Comparison of ENCODE assay signal across 13 cellular contexts in the genomic region with DNA sequence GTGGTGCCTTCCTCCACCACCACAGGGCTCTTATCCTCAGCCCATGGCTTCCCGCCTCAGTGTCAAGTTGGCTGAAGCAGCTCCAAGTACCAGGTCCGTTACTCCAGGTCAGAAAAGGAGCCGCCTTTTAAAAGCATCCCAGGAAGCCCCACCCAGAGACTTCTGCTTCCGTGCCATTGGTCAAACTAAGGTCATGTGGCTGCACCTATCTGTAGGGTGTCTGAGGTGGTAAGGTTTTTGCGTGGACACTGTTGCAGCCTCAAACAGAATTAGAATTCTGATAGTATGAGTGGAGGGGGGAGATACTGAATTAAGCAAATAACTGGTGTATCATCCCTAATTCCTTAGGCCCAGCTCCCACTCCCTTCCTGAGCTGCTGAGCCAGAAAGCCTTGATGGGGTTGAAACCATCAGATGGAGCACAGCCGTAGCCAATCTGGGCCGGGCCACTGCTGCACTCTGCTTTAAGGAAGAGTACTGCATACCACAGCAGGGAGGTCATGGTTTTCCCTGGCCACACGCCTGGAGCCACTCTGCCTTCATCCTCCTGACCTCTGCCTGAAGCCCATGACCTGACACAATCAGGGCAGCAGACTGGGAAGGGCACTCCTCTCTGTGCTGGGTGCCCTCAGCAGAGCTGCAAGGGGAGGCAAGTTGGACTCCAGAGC. TPM values are rescaled to one million over a fixed set of nuclear protein-coding genes. Genes with fewer than 3 reads are reported as not detected.
A peak's percentile ranks its signal among the peaks of the same experiment; 100 is the strongest.
DNase-seq lines count a peak whose midpoint lies in the region; ATAC-seq, FAIRE-seq and TF ChIP-seq lines count a peak whose summit lies in the region.
"Had no signal": no experiment of that assay in that cellular context is flagged by ENCODE, and none has a peak within 500 bp of the region (broad histone marks: within the 10 kb centered on the region; RNA-seq: fewer than 3 reads in every experiment).

No MANE protein-coding gene starts in this region.

- ATAC-seq in HG03025 (IDR thresholded peaks at IDR 0.05; ENCODE audit: low FRiP score, unreplicated experiment) (no peak), HG02678 (IDR thresholded peaks at IDR 0.05; ENCODE audit: unreplicated experiment) (no peak)
- ATAC-seq: activated T-helper 17 cell treated with anti-CD3 and anti-CD28 coated beads, Interleukin-2, amount 50 U/mL, for 72 hours had no signal

- H3K36me3 Mint-ChIP-seq in astrocyte (ENCODE audit: low read depth, unreplicated experiment) (peaks cover 3% of the 10 kb centered on the region), CD14-positive monocyte (no peaks in the 10 kb centered on the region)

- intact Hi-C loops in CD14-positive monocyte (cut with micrococcal nuclease) = no loop called here

- DNase-seq in H4 (ENCODE audit: low spot score) = peak; percentile 18
- DNase-seq in astrocyte (ENCODE audit: low read depth) = peak; percentile 67
- DNase-seq in hepatic stellate cell (ENCODE audit: low spot score) = peak; percentile 84
- peak; percentile 76 for DNase-seq in stromal cell of bone marrow (ENCODE audit: low read depth)
- no peak for DNase-seq in CD14-positive monocyte (ENCODE audit: low spot score)
- DNase-seq in NCI-H526 (lab: John Stamatoyannopoulos, UW) = no peak
- DNase-seq: NCI-H2081; stimulated activated naive CD4-positive, alpha-beta T cell treated with Interleukin-2 at 50 U/mL for 16 hours had no signal

- H3K27me3 ChIP-seq in astrocyte (ENCODE audit: insufficient read depth, low read length) = no peaks in the 10 kb centered on the region

- H3K4me3 Mint-ChIP-seq in astrocyte (ENCODE audit: unreplicated experiment) (no peak overlapping the region), CD14-positive monocyte (no peak overlapping the region)
- H3K4me3 Mint-ChIP-seq: activated T-helper 17 cell treated with anti-CD3 and anti-CD28 coated beads, Interleukin-2, amount 50 U/mL, for 72 hours had no signal

- no peaks in the 10 kb centered on the region for H3K9me3 ChIP-seq in astrocyte (ENCODE audit: insufficient read depth, low read depth, low read length)

- H4K20me1 ChIP-seq in astrocyte (ENCODE audit: insufficient read depth, low read length) = no peaks in the 10 kb centered on the region

- peaks cover under 1% of the 10 kb centered on the region for H3K9me3 Mint-ChIP-seq in astrocyte (ENCODE audit: unreplicated experiment)
- H3K9me3 Mint-ChIP-seq in CD14-positive monocyte = no peaks in the 10 kb centered on the region
- H3K9me3 Mint-ChIP-seq: activated T-helper 17 cell treated with anti-CD3 and anti-CD28 coated beads, Interleukin-2, amount 50 U/mL, for 72 hours had no signal

- H3K4me1 ChIP-seq in astrocyte (ENCODE audit: insufficient read depth, low read length) = peaks cover 16% of the 10 kb centered on the region

- no peak for FAIRE-seq in astrocyte (lab: Jason Lieb, UNC)

- H3K79me2 ChIP-seq in astrocyte (ENCODE audit: insufficient read depth, low read length) = no peaks in the 10 kb centered on the region

- H3K4me1 Mint-ChIP-seq in astrocyte (ENCODE audit: low read depth, unreplicated experiment) = peaks cover 16% of the 10 kb centered on the region
- H3K4me1 Mint-ChIP-seq in CD14-positive monocyte = peaks cover 18% of the 10 kb centered on the region
- H3K4me1 Mint-ChIP-seq: activated T-helper 17 cell treated with anti-CD3 and anti-CD28 coated beads, Interleukin-2, amount 50 U/mL, for 72 hours had no signal

- H2AFZ ChIP-seq in astrocyte (ENCODE audit: low read depth, low read length) = no peak overlapping the region

- TF ChIP-seq CTCF in astrocyte (IDR thresholded peaks at IDR 0.05; ENCODE audit: insufficient read depth, low read depth, low read length) (no peak), CD14-positive monocyte (IDR thresholded peaks at IDR 0.05) (no peak)

- H3K4me3 ChIP-seq in astrocyte (ENCODE audit: insufficient read depth, low read depth, low read length) = no peak overlapping the region

- H3K9ac ChIP-seq in astrocyte (ENCODE audit: low read length) = no peak overlapping the region

- no peaks in the 10 kb centered on the region for H3K36me3 ChIP-seq in astrocyte (ENCODE audit: insufficient read depth, low read length)

- no peak overlapping the region for H3K27ac Mint-ChIP-seq in astrocyte (ENCODE audit: unreplicated experiment)
- peak overlapping the region in 1 of 7 donors; percentile 61 for H3K27ac Mint-ChIP-seq in CD14-positive monocyte
- H3K27ac Mint-ChIP-seq: activated T-helper 17 cell treated with anti-CD3 and anti-CD28 coated beads, Interleukin-2, amount 50 U/mL, for 72 hours had no signal

- H3K27me3 Mint-ChIP-seq in astrocyte (ENCODE audit: low read depth, unreplicated experiment) = peaks cover 24% of the 10 kb centered on the region
- peaks cover 0 to 3% (median 2%) of the 10 kb centered on the region in 3 donors for H3K27me3 Mint-ChIP-seq in CD14-positive monocyte (ENCODE audit: low read depth in 3 of 3)

- peak overlapping the region; percentile 30 for H3K4me2 ChIP-seq in astrocyte (ENCODE audit: low read length)

- H3K27ac ChIP-seq in astrocyte (ENCODE audit: low read depth, low read length) = no peak overlapping the region

RNA-seq across cellular contexts. Expression of gene TMEM247, which starts 8.4 kb away (rescaled TPM):
- total RNA-seq in H4 (2014; rRNA removed; shearing (Covaris generic)) = not detected in 2 replicates
- not detected in 2 replicates for total RNA-seq in astrocyte
- polyA plus RNA-seq in CD14-positive monocyte = not detected
- total RNA-seq: activated T-helper 17 cell treated with anti-CD3 and anti-CD28 coated beads, Interleukin-2, amount 50 U/mL, for 72 hours; glomerular endothelial cell; T-helper 2 cell treated with Interferon-gamma antibody and Interleukin-4, amounts not matched to agents 100 ng/mL and 5 ng/mL, for 36 hours had no signal

RNA-seq across cellular contexts. Expression of gene RHOQ, which starts 54.5 kb away (rescaled TPM):
- 65.5 and 70.3 TPM in 2 replicates for total RNA-seq in H4 (2014; rRNA removed; shearing (Covaris generic))
- total RNA-seq in astrocyte = 103 and 109 TPM in 2 replicates
- 10 to 100 TPM; 13.9 to 14.1 TPM for polyA plus RNA-seq in CD14-positive monocyte

RNA-seq across cellular contexts. Expression of gene ATP6V1E2, which starts 54.6 kb away (rescaled TPM):
- 2.9 and 6.5 TPM in 2 replicates for total RNA-seq in H4 (2014; rRNA removed; shearing (Covaris generic))
- total RNA-seq in astrocyte = 4.9 and 6.2 TPM in 2 replicates
- polyA plus RNA-seq in CD14-positive monocyte = 1 to 10 TPM; 3.7 to 4.0 TPM

Comparison
In these comparisons a context has a peak if more than half of its experiments do, and no peak if none do; other contexts are left out.
1. DNase-seq: peak in H4 (single experiment), astrocyte (single experiment), hepatic stellate cell (single experiment) and stromal cell of bone marrow (single experiment); none in CD14-positive monocyte (single experiment) and NCI-H526 (0 of 2).